ENCODE assay signal across 8 cellular contexts in the genomic region with DNA sequence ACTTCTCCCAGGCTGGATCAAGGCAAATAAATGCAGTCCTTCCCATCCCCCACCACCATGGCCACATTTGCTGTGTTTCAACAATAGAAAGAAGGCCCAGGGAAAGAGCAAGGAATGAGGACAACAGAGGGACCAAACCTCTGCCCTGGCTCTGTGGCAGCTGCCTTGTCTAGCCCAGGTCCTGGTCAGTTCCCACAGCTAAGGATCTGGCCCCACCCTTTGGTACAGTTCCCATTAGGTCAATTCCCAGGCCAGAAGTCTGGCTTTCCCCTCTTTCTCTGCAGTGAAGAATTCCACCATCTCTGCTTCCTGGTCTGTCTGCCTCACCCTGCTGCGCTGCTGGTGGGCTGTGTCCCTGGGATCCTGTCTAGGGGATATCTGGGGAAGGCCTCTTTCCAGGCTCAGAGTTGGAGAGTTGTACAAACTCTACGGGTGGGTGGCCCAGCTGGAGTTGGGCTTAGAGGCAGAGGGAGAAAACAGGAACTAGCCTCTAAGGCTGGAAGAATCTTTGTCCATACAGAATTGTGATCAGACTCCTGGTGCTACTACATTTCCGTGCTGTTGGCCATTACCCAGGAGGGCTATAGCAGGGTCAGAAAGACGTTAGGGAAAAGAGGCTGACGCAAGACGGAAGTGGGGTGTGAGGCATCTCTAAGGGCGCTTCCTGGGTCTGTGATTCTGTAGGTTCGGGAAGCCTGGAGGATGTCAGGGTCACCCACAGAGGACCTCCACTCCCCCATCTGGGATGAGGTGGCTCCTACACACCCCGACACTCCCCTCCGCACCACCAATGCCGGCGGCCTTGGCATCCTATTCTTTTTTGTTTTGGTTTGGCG. TPM values are rescaled to one million over a fixed set of nuclear protein-coding genes. Genes with fewer than 3 reads are reported as not detected.
A peak's percentile ranks its signal among the peaks of the same experiment; 100 is the strongest.
DNase-seq lines count a peak whose midpoint lies in the region; ATAC-seq and TF ChIP-seq lines count a peak whose summit lies in the region.

No MANE protein-coding gene starts in this region.

- H3K79me2 ChIP-seq in neural cell (replicated peaks; ENCODE audit: insufficient read depth, low read length), result peaks cover 22% of the 10 kb centered on the region

- peak overlapping the region; percentile 93 for H3K27ac ChIP-seq in SJCRH30
- H3K27ac ChIP-seq in neural cell (ENCODE audit: low read length), result peak overlapping the region; percentile 90

- no peak for TF ChIP-seq EP300 in neural cell (conservative IDR thresholded peaks at IDR 0.05; ENCODE audit: poor library complexity, severe bottlenecking)

- peak overlapping the region; percentile 91 for H3K9ac ChIP-seq in neural cell (ENCODE audit: low read length)

- no peaks in the 10 kb centered on the region for H3K27me3 ChIP-seq in SJCRH30
- no peaks in the 10 kb centered on the region for H3K27me3 ChIP-seq in neural cell (ENCODE audit: insufficient read depth, low read depth, low read length)

- H3K36me3 ChIP-seq in SJCRH30, result no peaks in the 10 kb centered on the region
- H3K36me3 ChIP-seq in neural cell (ENCODE audit: insufficient read depth, low read length), result peaks cover 7% of the 10 kb centered on the region

- ATAC-seq in HG03432 (IDR thresholded peaks at IDR 0.05; ENCODE audit: unreplicated experiment) (no peak), GM19397 (IDR thresholded peaks at IDR 0.05; ENCODE audit: unreplicated experiment) (no peak)

- H3K4me3 ChIP-seq in SJCRH30 (peak overlapping the region; percentile 72), neural cell (ENCODE audit: low read length) (peak overlapping the region; percentile 80)

- H3K4me1 ChIP-seq in SJCRH30, result peaks cover 25% of the 10 kb centered on the region

- no peaks in the 10 kb centered on the region for H3F3A ChIP-seq in neural cell (ENCODE audit: insufficient read depth, low read length, poor library complexity, severe bottlenecking)

- H3K9me2 ChIP-seq in neural cell (ENCODE audit: insufficient read depth, low read length), result no peaks in the 10 kb centered on the region

- no peak for TF ChIP-seq RAD21 in neural cell (conservative IDR thresholded peaks at IDR 0.05)

- no peaks in the 10 kb centered on the region for H4K20me1 ChIP-seq in neural cell (ENCODE audit: insufficient read depth)

- H3K9me3 ChIP-seq in SJCRH30 (replicated peaks) (no peaks in the 10 kb centered on the region), neural cell (ENCODE audit: low read length) (no peaks in the 10 kb centered on the region)

- no peak for TF ChIP-seq CTCF in neural cell (IDR thresholded peaks at IDR 0.05; ENCODE audit: poor library complexity, severe bottlenecking)

- H2AFZ ChIP-seq in neural cell (ENCODE audit: low read depth, low read length), result peak overlapping the region; percentile 96

- peak overlapping the region; percentile 48 for H3K4me2 ChIP-seq in neural cell (ENCODE audit: low read length)

- DNase-seq in NCI-H1694 treated with DMSO at 0.1 percent for 48 hours (lab: John Stamatoyannopoulos, UW) (peak; percentile 61), NCI-H1694 (lab: John Stamatoyannopoulos, UW) (no peak), SJCRH30 (peak; percentile 40 to 48), fibroblast of gingiva (ENCODE audit: low read depth) (peak; percentile 79), germinal center (ENCODE audit: low spot score) (no peak)

TF ChIP-seq in neural cell, 6 proteins besides CTCF, POLR2A, EP300 and RAD21:
- TF ChIP-seq SMC3 (conservative IDR thresholded peaks at IDR 0.05; ENCODE audit: poor library complexity) (no peak), MXI1 (conservative IDR thresholded peaks at IDR 0.05; ENCODE audit: poor library complexity, severe bottlenecking) (no peak), EZH2 (IDR thresholded peaks at IDR 0.05; ENCODE audit: borderline replicate concordance, insufficient read depth, low read length, poor library complexity, severe bottlenecking) (no peak), TAF1 (IDR thresholded peaks at IDR 0.05; ENCODE audit: low read depth) (no peak), POLR2AphosphoS5 (IDR thresholded peaks at IDR 0.05) (no peak)
- TF ChIP-seq, protein P1, sequence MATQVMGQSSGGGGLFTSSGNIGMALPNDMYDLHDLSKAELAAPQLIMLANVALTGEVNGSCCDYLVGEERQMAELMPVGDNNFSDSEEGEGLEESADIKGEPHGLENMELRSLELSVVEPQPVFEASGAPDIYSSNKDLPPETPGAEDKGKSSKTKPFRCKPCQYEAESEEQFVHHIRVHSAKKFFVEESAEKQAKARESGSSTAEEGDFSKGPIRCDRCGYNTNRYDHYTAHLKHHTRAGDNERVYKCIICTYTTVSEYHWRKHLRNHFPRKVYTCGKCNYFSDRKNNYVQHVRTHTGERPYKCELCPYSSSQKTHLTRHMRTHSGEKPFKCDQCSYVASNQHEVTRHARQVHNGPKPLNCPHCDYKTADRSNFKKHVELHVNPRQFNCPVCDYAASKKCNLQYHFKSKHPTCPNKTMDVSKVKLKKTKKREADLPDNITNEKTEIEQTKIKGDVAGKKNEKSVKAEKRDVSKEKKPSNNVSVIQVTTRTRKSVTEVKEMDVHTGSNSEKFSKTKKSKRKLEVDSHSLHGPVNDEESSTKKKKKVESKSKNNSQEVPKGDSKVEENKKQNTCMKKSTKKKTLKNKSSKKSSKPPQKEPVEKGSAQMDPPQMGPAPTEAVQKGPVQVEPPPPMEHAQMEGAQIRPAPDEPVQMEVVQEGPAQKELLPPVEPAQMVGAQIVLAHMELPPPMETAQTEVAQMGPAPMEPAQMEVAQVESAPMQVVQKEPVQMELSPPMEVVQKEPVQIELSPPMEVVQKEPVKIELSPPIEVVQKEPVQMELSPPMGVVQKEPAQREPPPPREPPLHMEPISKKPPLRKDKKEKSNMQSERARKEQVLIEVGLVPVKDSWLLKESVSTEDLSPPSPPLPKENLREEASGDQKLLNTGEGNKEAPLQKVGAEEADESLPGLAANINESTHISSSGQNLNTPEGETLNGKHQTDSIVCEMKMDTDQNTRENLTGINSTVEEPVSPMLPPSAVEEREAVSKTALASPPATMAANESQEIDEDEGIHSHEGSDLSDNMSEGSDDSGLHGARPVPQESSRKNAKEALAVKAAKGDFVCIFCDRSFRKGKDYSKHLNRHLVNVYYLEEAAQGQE (IDR thresholded peaks at IDR 0.05; ENCODE audit: borderline replicate concordance), result no peak

RNA-seq across cellular contexts. Expression of a gene that starts 1.0 kb away (rescaled TPM):
- 60.3 and 60.5 TPM in 2 replicates for total RNA-seq in SJCRH30 (2014; rRNA removed; shearing (Covaris generic))
- 166 and 197 TPM in 2 replicates for polyA plus RNA-seq in neural cell
- polyA minus RNA-seq in neural cell, result 122 and 123 TPM in 2 replicates

RNA-seq across cellular contexts. Expression of a gene that starts 2.4 kb away (rescaled TPM):
- total RNA-seq in SJCRH30 (2014; rRNA removed; shearing (Covaris generic)), result 9.6 and 11.0 TPM in 2 replicates
- 0.04 TPM in 1 of 2 replicates, not detected in the other for polyA plus RNA-seq in neural cell
- polyA minus RNA-seq in neural cell, result not detected in 2 replicates

RNA-seq across cellular contexts. Expression of a gene that starts 13.9 kb away (rescaled TPM):
- total RNA-seq in SJCRH30 (2014; rRNA removed; shearing (Covaris generic)), result 0.28 and 0.30 TPM in 2 replicates
- polyA plus RNA-seq in neural cell, result 3.5 TPM in 1 of 2 replicates, not detected in the other
- not detected in 2 replicates for polyA minus RNA-seq in neural cell

RNA-seq across cellular contexts. Expression of a gene that starts 22.2 kb away (rescaled TPM):
- not detected in 2 replicates for total RNA-seq in SJCRH30 (2014; rRNA removed; shearing (Covaris generic))
- polyA plus RNA-seq in neural cell, result not detected in 2 replicates
- polyA minus RNA-seq in neural cell, result not detected in 2 replicates

RNA-seq across cellular contexts. Expression of a gene that starts 23.9 kb away (rescaled TPM):
- 31.4 and 36.3 TPM in 2 replicates for total RNA-seq in SJCRH30 (2014; rRNA removed; shearing (Covaris generic))
- polyA plus RNA-seq in neural cell, result 39.8 and 43.7 TPM in 2 replicates
- polyA minus RNA-seq in neural cell, result 24.3 and 24.8 TPM in 2 replicates

Comparison
In these comparisons a context has a peak if more than half of its experiments do, and no peak if none do; other contexts are left out.
1. DNase-seq: peak in NCI-H1694 treated with DMSO at 0.1 percent for 48 hours (single experiment), SJCRH30 (2 of 2) and fibroblast of gingiva (single experiment); none in NCI-H1694 (single experiment) and germinal center (single experiment).